ENCODE assay signal across 6 cellular contexts in the genomic region with DNA sequence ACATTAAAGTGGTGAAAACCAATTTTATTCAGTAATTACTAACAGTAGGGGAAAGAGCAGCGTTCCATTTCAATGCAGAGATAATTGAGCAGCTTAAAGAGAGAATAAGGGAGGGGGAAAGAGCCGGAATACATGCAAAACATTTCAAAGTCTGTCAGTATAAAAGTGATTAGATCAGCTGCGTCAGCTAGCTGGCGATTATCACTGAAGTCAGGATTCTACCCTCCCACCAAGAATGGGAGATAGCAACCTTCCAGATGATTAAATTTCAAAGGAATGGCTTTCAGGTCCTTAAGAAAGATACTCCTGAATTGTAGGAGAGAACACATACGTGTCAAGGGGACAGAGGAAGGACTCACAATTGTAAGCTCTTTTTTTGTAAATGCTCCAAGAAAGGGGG.
"Had no signal": no experiment of that assay in that cellular context is flagged by ENCODE, and none has a peak within 500 bp of the region (broad histone marks: within the 10 kb centered on the region; RNA-seq: fewer than 3 reads in every experiment).

No MANE protein-coding gene starts in this region.

- H3K27ac ChIP-seq: esophagus muscularis mucosa, uterus, WERI-Rb-1 had no signal

- H3K4me3 ChIP-seq: esophagus muscularis mucosa, uterus had no signal

- H3K27me3 ChIP-seq: esophagus muscularis mucosa, uterus had no signal

- ATAC-seq: activated CD8-positive, alpha-beta T cell treated with anti-CD3 and anti-CD28 coated beads, Interleukin-2, amount 10 ng/mL, durations not matched to agents 7 days and 5 days; left colon had no signal

- H3K36me3 ChIP-seq: esophagus muscularis mucosa, uterus had no signal

- DNase-seq: activated CD4-positive, alpha-beta T cell treated with anti-CD3 and anti-CD28 coated beads for 4 hours; activated CD8-positive, alpha-beta T cell treated with anti-CD3 and anti-CD28 coated beads, Interleukin-2, amount 10 ng/mL, durations not matched to agents 7 days and 5 days; left colon; uterus; WERI-Rb-1 had no signal

- H3K9me3 ChIP-seq: esophagus muscularis mucosa, uterus had no signal
